Comparison of ENCODE assay signal across 21 cellular contexts in genomic region chr7:47807126-47807525, GRCh38.
DNase-seq lines count a peak whose midpoint lies in the region; ATAC-seq, FAIRE-seq and TF ChIP-seq lines count a peak whose summit lies in the region.
"Had no signal": no experiment of that assay in that cellular context is flagged by ENCODE, and none has a peak within 500 bp of the region (broad histone marks: within the 10 kb centered on the region; RNA-seq: fewer than 3 reads in every experiment).

No MANE protein-coding gene starts in this region.

- no peak overlapping the region for H3K4me2 ChIP-seq in HepG2 (ENCODE audit: low read depth, low read length)

- no peaks in the 10 kb centered on the region for H3K36me3 Mint-ChIP-seq in activated T-helper 2 cell treated with anti-CD3 and anti-CD28 coated beads, Interferon-gamma antibody, Interleukin-2, Interleukin-4, amounts not matched to agents 10 μg/mL and 5 μg/mL and 100 μg/mL, durations not matched to agents 14 hours and 24 hours and 36 hours (ENCODE audit: low read depth)
- H3K36me3 Mint-ChIP-seq: activated CD8-positive, alpha-beta memory T cell treated with anti-CD3 and anti-CD28 coated beads, Interleukin-2, amount 10 ng/mL, durations not matched to agents 7 days and 5 days had no signal

- H3K36me3 ChIP-seq in right lobe of liver (no peaks in the 10 kb centered on the region), HepG2 (replicated peaks in 1 of 2; ENCODE audit: control insufficient read depth in 1 of 2, insufficient read depth in 2 of 2, low read length in 2 of 2) (no peaks in the 10 kb centered on the region), neutrophil (no peaks in the 10 kb centered on the region)
- H3K36me3 ChIP-seq: vagina had no signal

- H3K9me3 ChIP-seq in right lobe of liver (no peaks in the 10 kb centered on the region), HepG2 (ENCODE audit: low read length) (no peaks in the 10 kb centered on the region), neutrophil (no peaks in the 10 kb centered on the region)
- H3K9me3 ChIP-seq: psoas muscle, vagina had no signal

- no peaks in the 10 kb centered on the region for H4K20me1 ChIP-seq in HepG2 (ENCODE audit: insufficient read depth, low read length)

- no peaks in the 10 kb centered on the region for H3K4me1 Mint-ChIP-seq in activated T-helper 2 cell treated with anti-CD3 and anti-CD28 coated beads, Interferon-gamma antibody, Interleukin-2, Interleukin-4, amounts not matched to agents 10 μg/mL and 5 μg/mL and 100 μg/mL, durations not matched to agents 14 hours and 24 hours and 36 hours (ENCODE audit: low read depth)
- H3K4me1 Mint-ChIP-seq: activated CD8-positive, alpha-beta memory T cell treated with anti-CD3 and anti-CD28 coated beads, Interleukin-2, amount 10 ng/mL, durations not matched to agents 7 days and 5 days had no signal

- no peaks in the 10 kb centered on the region for H3K27me3 Mint-ChIP-seq in activated T-helper 2 cell treated with anti-CD3 and anti-CD28 coated beads, Interferon-gamma antibody, Interleukin-2, Interleukin-4, amounts not matched to agents 10 μg/mL and 5 μg/mL and 100 μg/mL, durations not matched to agents 14 hours and 24 hours and 36 hours (ENCODE audit: low read depth)

- H3K4me3 ChIP-seq in right lobe of liver (peak overlapping the region in 1 of 3 donors; percentile 14), HepG2 (replicated peaks in 1 of 3; ENCODE audit: insufficient read depth in 1 of 3, low read depth in 2 of 3, low read length in 3 of 3) (no peak overlapping the region), neutrophil (ENCODE audit: low read depth in 1 of 2, low read length in 1 of 2) (no peak overlapping the region)
- H3K4me3 ChIP-seq: psoas muscle had no signal

- H3K27me3 ChIP-seq in right lobe of liver (no peaks in the 10 kb centered on the region), HepG2 (ENCODE audit: control insufficient read depth in 1 of 2, insufficient read depth in 2 of 2, low read length in 2 of 2) (no peaks in the 10 kb centered on the region), neutrophil (no peaks in the 10 kb centered on the region)
- H3K27me3 ChIP-seq: vagina had no signal

- TF ChIP-seq RAD21 in HepG2 (CRISPR knock-in tag; IDR thresholded peaks at IDR 0.05), result no peak

- H2AFZ ChIP-seq in HepG2 (ENCODE audit: low read length), result no peak overlapping the region

- in situ Hi-C loops in HepG2 (cut with HindIII; ENCODE audit: extremely low pct_ligation_motif_present, low pct_unique_long_range_greater_than_20kb), result no loop called here

- intact Hi-C loops in right lobe of liver (cut with DNase I) (no loop called here), HepG2 (cut with micrococcal nuclease; ENCODE audit: unreplicated experiment) (no loop called here), left cardiac atrium (cut with DNase I) (no loop called here)
- intact Hi-C loops in activated T-helper 2 cell treated with anti-CD3 and anti-CD28 coated beads, Interferon-gamma antibody, Interleukin-2, Interleukin-4, amounts not matched to agents 10 μg/mL and 5 μg/mL and 100 μg/mL, durations not matched to agents 14 hours and 24 hours and 36 hours (cut with micrococcal nuclease), result no loop called here

- POLR2A ChIA-PET in HepG2 (lab: Yijun Ruan, JAX), result interaction anchor here (2.1 kb wide), 1 partner anchor 20 kb away, joined by 8 read pairs; no protein-coding TSS in a partner anchor

- no peak overlapping the region for H3K27ac Mint-ChIP-seq in activated T-helper 2 cell treated with anti-CD3 and anti-CD28 coated beads, Interferon-gamma antibody, Interleukin-2, Interleukin-4, amounts not matched to agents 10 μg/mL and 5 μg/mL and 100 μg/mL, durations not matched to agents 14 hours and 24 hours and 36 hours
- H3K27ac Mint-ChIP-seq: activated CD8-positive, alpha-beta memory T cell treated with anti-CD3 and anti-CD28 coated beads, Interleukin-2, amount 10 ng/mL, durations not matched to agents 7 days and 5 days; activated naive CD4-positive, alpha-beta T cell treated with anti-CD3 and anti-CD28 coated beads for 36 hours had no signal

- peak; percentile 50 to 62 (median 58) for ATAC-seq in right lobe of liver
- ATAC-seq in HepG2, result no peak
- peak; percentile 36 to 56 for ATAC-seq in left cardiac atrium
- ATAC-seq in HG02840 (IDR thresholded peaks at IDR 0.05; ENCODE audit: low FRiP score, unreplicated experiment), result no peak
- ATAC-seq: activated CD8-positive, alpha-beta memory T cell treated with anti-CD3 and anti-CD28 coated beads, Interleukin-2, amount 10 ng/mL, durations not matched to agents 7 days and 5 days had no signal

- TF ChIP-seq CTCF in right lobe of liver (IDR thresholded peaks at IDR 0.05) (no peak), HepG2 (CRISPR knock-in tag; IDR thresholded peaks at IDR 0.05) (no peak), neutrophil (IDR thresholded peaks at IDR 0.05) (no peak)

- H3K79me2 ChIP-seq in HepG2 (ENCODE audit: insufficient read depth, low read length), result no peaks in the 10 kb centered on the region

- no peak for TF ChIP-seq EP300 in HepG2 (IDR thresholded peaks at IDR 0.05; ENCODE audit: low read depth in 2 of 2, low read length in 2 of 2)
- TF ChIP-seq EP300 in HepG2 (CRISPR knock-in tag; IDR thresholded peaks at IDR 0.05; ENCODE audit: borderline replicate concordance), result no peak

- CTCF ChIA-PET in HepG2 (lab: Yijun Ruan, JAX; ENCODE audit: low intra/inter-chr PET ratio, low total read pairs), result no interaction called here

- no peak overlapping the region for H3K9ac ChIP-seq in HepG2 (ENCODE audit: insufficient read depth, low read depth, low read length)

- H3K4me1 ChIP-seq in right lobe of liver (peaks cover 0 to 14% (median 0%) of the 10 kb centered on the region in 4 donors), HepG2 (ENCODE audit: insufficient read depth, low read length) (peaks cover 61% of the 10 kb centered on the region), neutrophil (ENCODE audit: control insufficient read depth in 1 of 2, insufficient read depth in 1 of 2, low read depth in 1 of 2, low read length in 1 of 2) (peaks cover 42 to 51% of the 10 kb centered on the region in 2 experiments)
- H3K4me1 ChIP-seq: psoas muscle had no signal

- no TSS peak for BruUV-seq in HepG2 (replicated peaks; lab: Mats Ljungman, UMichigan)

- H3K27ac ChIP-seq in right lobe of liver (no peak overlapping the region), HepG2 (ENCODE audit: extremely low read length, insufficient read depth, low read length) (no peak overlapping the region), neutrophil (peak overlapping the region; percentile 51)
- H3K27ac ChIP-seq: psoas muscle, vagina had no signal

- no peak for TF ChIP-seq POLR2A in right lobe of liver (IDR thresholded peaks at IDR 0.05)
- no peak for TF ChIP-seq POLR2A in HepG2 (IDR thresholded peaks at IDR 0.05; ENCODE audit: insufficient read depth in 1 of 2, low read depth in 2 of 2, low read length in 2 of 2)

- H3K9me3 Mint-ChIP-seq in activated T-helper 2 cell treated with anti-CD3 and anti-CD28 coated beads, Interferon-gamma antibody, Interleukin-2, Interleukin-4, amounts not matched to agents 10 μg/mL and 5 μg/mL and 100 μg/mL, durations not matched to agents 14 hours and 24 hours and 36 hours, result no peaks in the 10 kb centered on the region
- H3K9me3 Mint-ChIP-seq: activated naive CD4-positive, alpha-beta T cell treated with anti-CD3 and anti-CD28 coated beads for 36 hours had no signal

- DNase-seq in right lobe of liver, result no peak
- no peak for DNase-seq in HepG2 (ENCODE audit: low spot score)
- no peak for DNase-seq in left cardiac atrium
- DNase-seq in activated T-helper 2 cell treated with anti-CD3 and anti-CD28 coated beads, Interferon-gamma antibody, Interleukin-2, Interleukin-4, amounts not matched to agents 10 μg/mL and 5 μg/mL and 100 μg/mL, durations not matched to agents 14 hours and 24 hours and 36 hours (ENCODE audit: low spot score), result no peak
- no peak for DNase-seq in NCI-H524 (lab: John Stamatoyannopoulos, UW)
- no peak for DNase-seq in NCI-H1417 (lab: John Stamatoyannopoulos, UW)
- DNase-seq: ACHN; activated CD8-positive, alpha-beta memory T cell treated with anti-CD3 and anti-CD28 coated beads, Interleukin-2, amount 10 ng/mL, durations not matched to agents 7 days and 5 days; activated naive CD4-positive, alpha-beta T cell treated with anti-CD3 and anti-CD28 coated beads for 36 hours; effector memory CD4-positive, alpha-beta T cell; GOT3; NCI-H1092 treated with DMSO at 0.1 percent for 48 hours; NCI-H226; psoas muscle; stimulated activated CD4-positive, alpha-beta T cell treated with anti-CD3 and anti-CD28 coated beads, Interleukin-1b, Interleukin-23, amount 100 ng/mL, for 48 hours; T-helper 1 cell had no signal

- no peak for FAIRE-seq in HepG2 (lab: Jason Lieb, UNC)
- FAIRE-seq: bronchial epithelial cell, GM18507 had no signal

- 53% methylated on average over 3 of the region's 3 CpGs for WGBS in right lobe of liver (ENCODE audit: insufficient coverage, low coverage, low lambda C conversion rate, missing lambda C conversion rate)
- WGBS in HepG2 (ENCODE audit: low lambda C conversion rate), result 78% methylated on average over 3 of the region's 3 CpGs

- no peak overlapping the region for H3K4me3 Mint-ChIP-seq in activated T-helper 2 cell treated with anti-CD3 and anti-CD28 coated beads, Interferon-gamma antibody, Interleukin-2, Interleukin-4, amounts not matched to agents 10 μg/mL and 5 μg/mL and 100 μg/mL, durations not matched to agents 14 hours and 24 hours and 36 hours (ENCODE audit: low read depth)
- H3K4me3 Mint-ChIP-seq: activated CD8-positive, alpha-beta memory T cell treated with anti-CD3 and anti-CD28 coated beads, Interleukin-2, amount 10 ng/mL, durations not matched to agents 7 days and 5 days; activated naive CD4-positive, alpha-beta T cell treated with anti-CD3 and anti-CD28 coated beads for 36 hours had no signal

TF ChIP-seq in HepG2, 621 proteins besides CTCF, POLR2A, EP300 and RAD21:
- no peak for TF ChIP-seq TBX3 (IDR thresholded peaks at IDR 0.05; ENCODE audit: borderline replicate concordance)
- no peak for TF ChIP-seq ZNF776 (CRISPR knock-in tag; IDR thresholded peaks at IDR 0.05)
- no peak for TF ChIP-seq HOXA3 (CRISPR knock-in tag; IDR thresholded peaks at IDR 0.05)
- TF ChIP-seq ZNF234 (CRISPR knock-in tag; conservative IDR thresholded peaks at IDR 0.05), result no peak
- TF ChIP-seq ZNF713 (CRISPR knock-in tag; IDR thresholded peaks at IDR 0.05), result no peak
- TF ChIP-seq, protein P1, sequence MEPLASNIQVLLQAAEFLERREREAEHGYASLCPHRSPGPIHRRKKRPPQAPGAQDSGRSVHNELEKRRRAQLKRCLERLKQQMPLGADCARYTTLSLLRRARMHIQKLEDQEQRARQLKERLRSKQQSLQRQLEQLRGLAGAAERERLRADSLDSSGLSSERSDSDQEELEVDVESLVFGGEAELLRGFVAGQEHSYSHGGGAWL (CRISPR knock-in tag; IDR thresholded peaks at IDR 0.05), result no peak
- no peak for TF ChIP-seq TBP (CRISPR knock-in tag; IDR thresholded peaks at IDR 0.05)
- TF ChIP-seq, protein P2, sequence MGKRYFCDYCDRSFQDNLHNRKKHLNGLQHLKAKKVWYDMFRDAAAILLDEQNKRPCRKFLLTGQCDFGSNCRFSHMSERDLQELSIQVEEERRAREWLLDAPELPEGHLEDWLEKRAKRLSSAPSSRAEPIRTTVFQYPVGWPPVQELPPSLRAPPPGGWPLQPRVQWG (CRISPR knock-in tag; IDR thresholded peaks at IDR 0.05; ENCODE audit: borderline replicate concordance, low read depth), result no peak

Comparison
In these comparisons a context has a peak if more than half of its experiments do, and no peak if none do; other contexts are left out.
1. ATAC-seq: peak in right lobe of liver (4 of 4) and left cardiac atrium (2 of 2); none in HepG2 (single experiment) and HG02840 (single experiment).